31 cellular contexts compared by ENCODE assay signal in the genomic region with DNA sequence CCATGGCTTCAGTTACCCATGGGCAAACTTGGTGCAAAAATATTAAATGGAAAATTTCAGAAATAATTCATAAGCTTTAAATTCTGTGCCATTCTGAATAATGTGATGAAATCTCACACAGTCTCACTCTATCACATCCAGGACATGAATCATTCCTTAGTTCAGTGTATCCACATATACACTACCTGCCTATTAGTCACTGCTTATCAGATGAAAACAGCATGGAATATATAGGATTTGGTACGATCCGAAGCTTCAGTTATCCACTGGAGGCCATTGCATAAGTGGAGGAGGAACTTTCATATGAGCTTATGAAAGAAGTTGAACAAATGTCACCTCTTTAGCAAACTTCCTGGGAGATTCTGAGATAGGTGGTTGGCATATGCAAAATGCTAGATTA.
DNase-seq lines count a peak whose midpoint lies in the region; ATAC-seq, FAIRE-seq and TF ChIP-seq lines count a peak whose summit lies in the region.
"Had no signal": no experiment of that assay in that cellular context is flagged by ENCODE, and none has a peak within 500 bp of the region (broad histone marks: within the 10 kb centered on the region; RNA-seq: fewer than 3 reads in every experiment).

No MANE protein-coding gene starts in this region.

- H3K27me3 ChIP-seq in brain microvascular endothelial cell (replicated peaks) (no peaks in the 10 kb centered on the region), foreskin keratinocyte (no peaks in the 10 kb centered on the region)
- H3K27me3 ChIP-seq: BLaER1, body of pancreas, esophagus muscularis mucosa had no signal

- H3K4me3 ChIP-seq in brain microvascular endothelial cell (ENCODE audit: low read depth, low read length): no peak overlapping the region
- H3K4me3 ChIP-seq: BLaER1, body of pancreas, esophagus muscularis mucosa had no signal

- FAIRE-seq in GM12892 (lab: Jason Lieb, UNC): no peak
- FAIRE-seq: colon, GM19239 had no signal

- H3K27ac ChIP-seq in brain microvascular endothelial cell (no peak overlapping the region), foreskin keratinocyte (no peak overlapping the region)
- H3K27ac ChIP-seq: BLaER1, body of pancreas, esophagus muscularis mucosa, WERI-Rb-1 had no signal

- H3K4me1 ChIP-seq in foreskin keratinocyte: no peaks in the 10 kb centered on the region
- H3K4me1 ChIP-seq: BLaER1 had no signal

- peaks cover 34% of the 10 kb centered on the region for H3K36me3 ChIP-seq in brain microvascular endothelial cell (replicated peaks)

- TF ChIP-seq POLR2A in GM12892 (IDR thresholded peaks at IDR 0.05; ENCODE audit: low read depth, low read length): no peak

- peak; percentile 70 for ATAC-seq in foreskin keratinocyte
- ATAC-seq in HG02973 (IDR thresholded peaks at IDR 0.05; ENCODE audit: unreplicated experiment): no peak
- ATAC-seq: activated naive CD8-positive, alpha-beta T cell treated with anti-CD3 and anti-CD28 coated beads, Interleukin-2, amount 50 U/mL, for 24 hours; activated T-cell treated with anti-CD3 and anti-CD28 coated beads, Interleukin-2, amount 50 U/mL, for 4 hours; body of pancreas; left ventricle myocardium superior; stimulated activated memory B cell treated with anti-CD40 and anti-IgM and Interleukin-4, amounts not matched to agents 10 μg/mL and 1 μg/mL and 100 μg/mL, for 72 hours had no signal

- TF ChIP-seq CTCF in brain microvascular endothelial cell (IDR thresholded peaks at IDR 0.05; ENCODE audit: low read depth, low read length, missing control alignments) (no peak), foreskin keratinocyte (conservative IDR thresholded peaks at IDR 0.05) (no peak)

- in situ Hi-C loops in brain microvascular endothelial cell (cut with HindIII; ENCODE audit: low pct_ligation_motif_present, low sequenced_read_pairs): no loop called here

- DNase-seq in ELR (ENCODE audit: low read depth) (peak; percentile 86), NCI-H460 (ENCODE audit: extremely low read depth, low read depth) (peak; percentile 30), brain microvascular endothelial cell (peak; percentile 12), foreskin keratinocyte (peak; percentile 38 to 64), GM12892 (ENCODE audit: insufficient read length) (no peak), RPMI8226 (no peak), NCI-H1930 (lab: John Stamatoyannopoulos, UW) (no peak)
- DNase-seq: activated CD4-positive, alpha-beta T cell treated with anti-CD3 and anti-CD28 coated beads for 48 hours; activated gamma-delta T cell treated with Interleukin-2 at 50 U/mL for 16 hours; activated naive CD8-positive, alpha-beta T cell treated with anti-CD3 and anti-CD28 coated beads, Interleukin-2, amount 50 U/mL, for 24 hours; activated T-cell treated with anti-CD3 and anti-CD28 coated beads, Interleukin-2, amount 50 U/mL, for 4 hours; body of pancreas; effector CD8-positive, alpha-beta T cell; GDM1; hypothalamus; immature natural killer cell; left ventricle myocardium superior; MM.1S; NCI-H2081; NCI-H2227 treated with DMSO at 0.1 percent for 48 hours; nucleus accumbens; Right ventricle myocardium superior; stimulated activated CD4-positive, alpha-beta T cell treated with anti-CD3 and anti-CD28 coated beads, Interleukin-4, amount 100 ng/mL, for 4 hours; substantia nigra; WERI-Rb-1 had no signal

Comparison
In these comparisons a context has a peak if more than half of its experiments do, and no peak if none do; other contexts are left out.
1. DNase-seq: peak in ELR (single experiment), NCI-H460 (single experiment), brain microvascular endothelial cell (single experiment) and foreskin keratinocyte (2 of 2); none in GM12892 (single experiment), RPMI8226 (single experiment) and NCI-H1930 (0 of 2).